7 cellular contexts compared by ENCODE assay signal in genomic region chr16:21516705-21517040, GRCh38.
DNase-seq lines count a peak whose midpoint lies in the region; ATAC-seq and TF ChIP-seq lines count a peak whose summit lies in the region.
"Not testable (repeated sequence)": the region's sequence is repeated elsewhere in the genome, so short reads cannot be mapped to it uniquely, and the experiment has no call there.

No MANE protein-coding gene starts in this region.

- CTCF ChIA-PET in CD4-positive, alpha-beta memory T cell (lab: Charles Lee; ENCODE audit: partially characterized antibody) = interaction anchor here (0.9 kb wide), 1 partner anchor 10 kb away, joined by 4 read pairs; no protein-coding TSS in a partner anchor
- CTCF ChIA-PET in T-cell (lab: Charles Lee) = not testable (repeated sequence)

- TF ChIP-seq POLR2A in sigmoid colon (IDR thresholded peaks at IDR 0.05) = not testable (repeated sequence)

- H3K27ac Mint-ChIP-seq in CD4-positive, alpha-beta memory T cell = peak overlapping the region in 3 of 7 donors; percentile 70 to 72 (median 70)
- H3K27ac Mint-ChIP-seq in IgD-negative memory B cell (peak overlapping the region in 2 of 3 donors; percentile 82 to 93), T-cell (peak overlapping the region in 1 of 2 donors; percentile 76)
- peak overlapping the region; percentile 82 for H3K27ac Mint-ChIP-seq in activated T-cell treated with anti-CD3 and anti-CD28 coated beads, Interleukin-2, amount 50 U/mL, for 24 hours
- H3K27ac Mint-ChIP-seq in brain = not testable (repeated sequence)

- not testable (repeated sequence) for H3K4me3 ChIP-seq in CD4-positive, alpha-beta memory T cell (ENCODE audit: low read length in 2 of 2)
- H3K4me3 ChIP-seq in sigmoid colon = peak overlapping the region in 3 of 4 donors; percentile 5 to 28 (median 13)

- not testable (repeated sequence) for H3K27me3 ChIP-seq in CD4-positive, alpha-beta memory T cell (ENCODE audit: insufficient read depth, low read length); sigmoid colon

- peaks cover 33% of the 10 kb centered on the region for H3K4me1 ChIP-seq in CD4-positive, alpha-beta memory T cell (ENCODE audit: insufficient read depth, low read length)
- H3K4me1 ChIP-seq in sigmoid colon = peaks cover 2 to 74% (median 63%) of the 10 kb centered on the region in 4 donors

- not testable (repeated sequence) for H3K9me3 Mint-ChIP-seq in CD4-positive, alpha-beta memory T cell; IgD-negative memory B cell; T-cell; activated T-cell treated with anti-CD3 and anti-CD28 coated beads, Interleukin-2, amount 50 U/mL, for 24 hours; brain

- not testable (repeated sequence) for H3K36me3 ChIP-seq in CD4-positive, alpha-beta memory T cell (ENCODE audit: insufficient read depth, low read length); sigmoid colon

- not testable (repeated sequence) for DNase-seq in CD4-positive, alpha-beta memory T cell; activated T-cell treated with anti-CD3 and anti-CD28 coated beads, Interleukin-2, amount 50 U/mL, for 24 hours; sigmoid colon
- DNase-seq in T-cell (peak in 1 of 34 experiments; percentile 1), left cardiac atrium (peak; percentile 3)

- TF ChIP-seq CTCF in brain (conservative IDR thresholded peaks at IDR 0.05); sigmoid colon (IDR thresholded peaks at IDR 0.05): not testable (repeated sequence)

- peaks cover 0 to 29% of the 10 kb centered on the region in 2 donors for H3K36me3 Mint-ChIP-seq in CD4-positive, alpha-beta memory T cell
- not testable (repeated sequence) for H3K36me3 Mint-ChIP-seq in IgD-negative memory B cell, T-cell, brain
- H3K36me3 Mint-ChIP-seq in activated T-cell treated with anti-CD3 and anti-CD28 coated beads, Interleukin-2, amount 50 U/mL, for 24 hours (ENCODE audit: low read depth) = peaks cover 78% of the 10 kb centered on the region

- peak overlapping the region in 7 of 8 donors; percentile 20 to 73 (median 50) for H3K4me3 Mint-ChIP-seq in CD4-positive, alpha-beta memory T cell
- H3K4me3 Mint-ChIP-seq in IgD-negative memory B cell (peak overlapping the region in 3 of 4 donors; percentile 78 to 98 (median 97)), T-cell (peak overlapping the region in 2 of 3 donors; percentile 41 to 43), brain (peak overlapping the region; percentile 61 to 89 (median 75))
- peak overlapping the region; percentile 98 for H3K4me3 Mint-ChIP-seq in activated T-cell treated with anti-CD3 and anti-CD28 coated beads, Interleukin-2, amount 50 U/mL, for 24 hours

- not testable (repeated sequence) for ATAC-seq in T-cell (replicated peaks in 1 of 4); left cardiac atrium

- H3K4me1 Mint-ChIP-seq in CD4-positive, alpha-beta memory T cell = peaks cover 14 to 68% (median 39%) of the 10 kb centered on the region in 4 donors
- H3K4me1 Mint-ChIP-seq in IgD-negative memory B cell (peaks cover 27 to 37% (median 36%) of the 10 kb centered on the region in 3 donors), T-cell (peaks cover 46 to 58% (median 55%) of the 10 kb centered on the region in 3 donors), brain (peaks cover 73% of the 10 kb centered on the region)
- peaks cover 54% of the 10 kb centered on the region for H3K4me1 Mint-ChIP-seq in activated T-cell treated with anti-CD3 and anti-CD28 coated beads, Interleukin-2, amount 50 U/mL, for 24 hours (ENCODE audit: low read depth)

- not testable (repeated sequence) for H3K27me3 Mint-ChIP-seq in CD4-positive, alpha-beta memory T cell; IgD-negative memory B cell; T-cell; activated T-cell treated with anti-CD3 and anti-CD28 coated beads, Interleukin-2, amount 50 U/mL, for 24 hours
- peaks cover 13% of the 10 kb centered on the region for H3K27me3 Mint-ChIP-seq in brain

- H3K27ac ChIP-seq in CD4-positive, alpha-beta memory T cell (ENCODE audit: low read depth, low read length) = not testable (repeated sequence)
- peak overlapping the region; percentile 83 to 96 (median 86) for H3K27ac ChIP-seq in sigmoid colon

- not testable (repeated sequence) for H3K9me3 ChIP-seq in CD4-positive, alpha-beta memory T cell (ENCODE audit: control insufficient read depth in 1 of 2, low read length in 2 of 2); sigmoid colon

- TF ChIP-seq EP300 in sigmoid colon (IDR thresholded peaks at IDR 0.05) = not testable (repeated sequence)

- intact Hi-C loops in CD4-positive, alpha-beta memory T cell (cut with micrococcal nuclease); left cardiac atrium (cut with DNase I): not testable (repeated sequence)
- intact Hi-C loops in sigmoid colon (cut with DNase I) = loop anchor here (10.0 kb wide), 1 partner anchor 698 kb away; no protein-coding TSS in a partner anchor

- POLR2A ChIA-PET in CD4-positive, alpha-beta memory T cell (lab: Charles Lee; ENCODE audit: partially characterized antibody); T-cell (lab: Charles Lee): not testable (repeated sequence)

- 59 to 60% methylated on average over 8 of the region's 9 CpGs for WGBS in sigmoid colon, 2 donors

Comparison
In these comparisons a context has a peak if more than half of its experiments do, and no peak if none do; other contexts are left out.
1. H3K4me3 Mint-ChIP-seq: peak in every context shown above with its lines; median percentile 98 in activated T-cell treated with anti-CD3 and anti-CD28 coated beads, Interleukin-2, amount 50 U/mL, for 24 hours; 97 in IgD-negative memory B cell; 75 in brain; 50 in CD4-positive, alpha-beta memory T cell; 42 in T-cell.